ENCODE assay signal across 7 cellular contexts in the genomic region with DNA sequence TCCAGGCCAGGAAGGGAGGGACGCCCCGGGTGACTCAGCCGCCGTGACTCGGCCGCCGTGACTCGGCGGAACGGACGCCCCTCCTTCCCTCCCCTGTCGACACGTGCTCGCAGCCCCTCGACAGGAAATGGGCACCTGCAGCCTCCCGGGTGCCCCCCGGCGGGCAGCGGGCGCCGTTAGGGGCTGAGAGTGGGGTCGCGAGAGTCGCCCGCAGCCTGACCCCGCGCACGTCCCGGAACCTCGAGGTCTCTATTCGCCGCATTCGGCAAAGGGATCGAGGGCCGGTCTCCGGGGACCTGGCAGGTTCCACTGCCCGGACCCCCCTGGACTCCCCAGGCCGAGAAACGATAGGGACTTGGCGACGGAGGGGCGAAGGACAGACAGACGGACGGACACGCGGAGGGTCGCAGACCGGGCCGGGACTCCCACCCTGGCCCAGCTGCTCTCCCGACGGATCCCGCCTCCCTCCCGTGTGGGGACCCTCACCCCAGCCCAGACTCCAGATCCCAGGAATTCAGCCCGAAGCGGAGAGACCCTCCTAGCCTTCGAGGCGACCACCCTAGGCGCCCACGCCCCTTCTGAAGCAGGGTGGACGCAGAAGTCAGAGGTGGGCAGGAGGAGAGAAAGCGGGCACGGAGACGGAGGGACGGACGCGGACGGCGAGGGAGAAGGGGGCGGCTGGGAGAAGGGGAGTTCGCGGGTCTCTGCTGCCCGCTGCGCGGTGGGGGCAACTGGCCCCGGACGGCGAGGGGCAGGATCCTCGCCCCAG. TPM values are rescaled to one million over a fixed set of nuclear protein-coding genes. Genes with fewer than 3 reads are reported as not detected.
DNase-seq lines count a peak whose midpoint lies in the region; ATAC-seq, FAIRE-seq and TF ChIP-seq lines count a peak whose summit lies in the region.

No MANE protein-coding gene starts in this region.

- no peak for TF ChIP-seq POLR2A in GM12878 (IDR thresholded peaks at IDR 0.05; ENCODE audit: low read depth, low read length)
- no peak for TF ChIP-seq POLR2A in GM18505 (IDR thresholded peaks at IDR 0.05; ENCODE audit: borderline replicate concordance, extremely low read depth, insufficient read depth, insufficient read length)

- no peaks in the 10 kb centered on the region; a peak in 1 of 4 replicates for H3K27me3 ChIP-seq in GM12878 (replicated peaks in 1 of 2; ENCODE audit: control insufficient read depth in 2 of 2, insufficient read depth in 2 of 2, low read length in 1 of 2)

- TF ChIP-seq RAD21 in GM12878 (IDR thresholded peaks at IDR 0.05; ENCODE audit: insufficient read depth, low read depth, low read length) = no peak

- TF ChIP-seq EP300 in GM12878 (IDR thresholded peaks at IDR 0.05; ENCODE audit: borderline replicate concordance in 1 of 2, control insufficient read depth in 1 of 2, low read depth in 2 of 2, low read length in 2 of 2) = no peak

- H3K4me1 Mint-ChIP-seq in HFFc6 (ENCODE audit: low read depth) = peaks cover 68% of the 10 kb centered on the region

- H3K4me1 ChIP-seq in GM12878 (ENCODE audit: control insufficient read depth, insufficient read depth, low read length) = 0 out of 2 replicates have a peak, but pooled peaks cover 6% of the 10 kb centered on the region

- SMC1A ChIA-PET in GM12878 (lab: Charles Lee; ENCODE audit: uncharacterized antibody, unreplicated experiment) = interaction anchor here (0.9 to 5.6 kb wide), 3 partner anchors 11 to 15 kb away, joined by 3 to 47 read pairs (median 4); a partner anchor contains a TSS

- H3K9ac ChIP-seq in GM12878 (ENCODE audit: control insufficient read depth, insufficient read depth, low read length) = peak overlapping the region; percentile 3

- H4K20me1 ChIP-seq in GM12878 (ENCODE audit: control insufficient read depth, insufficient read depth) = no peaks in the 10 kb centered on the region

- no peak for FAIRE-seq in GM12878 (lab: Jason Lieb, UNC)

- CTCF ChIA-PET in GM12878 (lab: Yijun Ruan, JAX) = interaction anchor here (0.6 to 6.5 kb wide), 5 partner anchors 10 to 88 kb away, joined by 3 to 67 read pairs (median 7); a partner anchor contains a TSS

- H3K79me2 ChIP-seq in GM12878 (ENCODE audit: control insufficient read depth, insufficient read depth, low read length) = peaks cover 9% of the 10 kb centered on the region

- intact Hi-C loops in GM12878 (cut with micrococcal nuclease; ENCODE audit: unreplicated experiment) = loop anchor here (10.0 kb wide), 1 partner anchor 235 kb away; no protein-coding TSS in a partner anchor

- WGBS in GM12878 (ENCODE audit: insufficient coverage, insufficient replicate concordance, low lambda C conversion rate, missing lambda C conversion rate) = 2% methylated on average over 73 of the region's 78 CpGs

- BruUV-seq in GM12878 (replicated peaks; lab: Mats Ljungman, UMichigan) = no TSS peak

- peak overlapping the region; percentile 9; the same call in 1 of the 2 replicates for H3K27ac ChIP-seq in GM12878 (ENCODE audit: control insufficient read depth, insufficient read depth)

- no peaks in the 10 kb centered on the region for H3K9me3 ChIP-seq in GM12878 (replicated peaks; ENCODE audit: control insufficient read depth, insufficient read depth, low read length)

- TF ChIP-seq CTCF in HFFc6 (IDR thresholded peaks at IDR 0.05) (peak; percentile 33; the same call in 1 of the 2 replicates), GM12878 (IDR thresholded peaks at IDR 0.05 in 2 of 3, conservative IDR thresholded peaks at IDR 0.05 in 1 of 3; ENCODE audit: control insufficient read depth in 2 of 3, extremely low read depth in 1 of 3, insufficient read depth in 1 of 3, low read depth in 3 of 3, low read length in 3 of 3) (peak in 1 of 3 experiments; percentile 8; a peak in 1 of 6 replicates)

- POLR2A ChIA-PET in GM12878 (lab: Charles Lee) = interaction anchor here (1.2 to 4.9 kb wide), 5 partner anchors 8 to 63 kb away, joined by 6 to 67 read pairs (median 15); a partner anchor contains a TSS

- in situ Hi-C loops in GM12878 (cut with MboI) = no loop called here

- H3K27me3 Mint-ChIP-seq in HFFc6 (ENCODE audit: insufficient read depth) = peaks cover 47% of the 10 kb centered on the region

- H3K4me2 ChIP-seq in GM12878 (ENCODE audit: control insufficient read depth, insufficient read depth) = peak overlapping the region; percentile 86

- peak overlapping the region; percentile 95 for H3K27ac Mint-ChIP-seq in HFFc6

- peak overlapping the region; percentile 84 for H3K4me3 ChIP-seq in GM12878

- peaks cover 12% of the 10 kb centered on the region for H3K9me3 Mint-ChIP-seq in HFFc6

- DNase-seq in HFFc6 = peak; percentile 77
- DNase-seq in T-helper 22 cell (ENCODE audit: low read depth) = peak; percentile 44
- no peak for DNase-seq in GM12878 (ENCODE audit: low read depth, low spot score)
- DNase-seq in islet precursor cell = peak; percentile 92
- peak; percentile 82 for DNase-seq in stimulated activated CD4-positive, alpha-beta T cell treated with anti-CD3 and anti-CD28 coated beads, Interleukin-1b, Interleukin-23, amount 100 ng/mL, for 48 hours
- DNase-seq in DMS79 (lab: John Stamatoyannopoulos, UW) = no peak

- peaks cover 40% of the 10 kb centered on the region for H3K36me3 Mint-ChIP-seq in HFFc6 (ENCODE audit: low read depth)

- RAD21 ChIA-PET in GM12878 (lab: Charles Lee; ENCODE audit: unreplicated experiment) = interaction anchor here (0.8 to 1.8 kb wide), 4 partner anchors 10 to 119 kb away, joined by 3 to 20 read pairs (median 6); a partner anchor contains a TSS

- H2AFZ ChIP-seq in GM12878 (ENCODE audit: control insufficient read depth, low read depth, low read length) = peak overlapping the region; percentile 64

- ATAC-seq in GM12878 (peak; percentile 51), GM18505 (IDR thresholded peaks at IDR 0.05; ENCODE audit: unreplicated experiment) (no peak)

- H3K36me3 ChIP-seq in GM12878 (ENCODE audit: control insufficient read depth in 2 of 2, insufficient read depth in 2 of 2, low read length in 1 of 2) = no peaks in the 10 kb centered on the region

- peak overlapping the region; percentile 97 for H3K4me3 Mint-ChIP-seq in HFFc6

RNA-seq across cellular contexts. Expression of a gene that starts 0.6 kb away (rescaled TPM):
- total RNA-seq in HFFc6 (2021; fragmentation: NEBNext Ultra II Directional; extraction: Animal tissue kit (Norgen Biotek cat#: 25700)) = 100 to 1,000 TPM; 134 to 275 (median 234) TPM
- total RNA-seq in GM12878 (2013; cell fraction: nucleolus; rRNA removed) = 6.6 and 7.2 TPM in 2 replicates
- total RNA-seq in GM12878 (2014; rRNA removed) (2.1 TPM in 2 replicates), GM12878 (2014; rRNA removed; fragmentation: Illumina TruSeq; extraction: Trizol) (0.92 and 1.3 TPM in 2 replicates), GM12878 (2021) (3.8 and 4.3 TPM in 2 replicates)
- polyA plus RNA-seq in GM12878 (2011; ENCODE audit: low read depth) = 0.92 TPM
- polyA plus RNA-seq in GM12878 (2011; rRNA removed) (0.76 and 1.3 TPM in 2 replicates), GM12878 (2014; fragmentation: Illumina TruSeq; extraction: Trizol) (2.4 and 2.8 TPM in 2 replicates), GM12878 (2014; fragmentation: Nextera tagmentation; extraction: Ambion mirVana) (under 1 TPM; 0.82 to 0.90 TPM), GM12878 (2014; rRNA removed) (2.0 and 2.4 TPM in 2 replicates), GM12878 (2016; fragmentation: Nextera tagmentation; extraction: Ambion mirVana) (1 to 10 TPM; 5.0 to 5.4 TPM)
- 1.7 and 1.9 TPM in 2 replicates for polyA plus RNA-seq in GM12878 (2011; cell fraction: cytosol; rRNA removed)
- polyA plus RNA-seq in GM12878 (2011; cell fraction: nucleus; rRNA removed) = 2.2 and 5.0 TPM in 2 replicates
- 1.9 TPM in 2 replicates for polyA plus RNA-seq in GM12878 (2012)
- 0.82 and 1.9 TPM in 2 replicates for polyA minus RNA-seq in GM12878 (2011; rRNA and poly(A)+ RNA removed)
- 1.4 and 1.9 TPM in 2 replicates for polyA minus RNA-seq in GM12878 (2011; cell fraction: cytosol; rRNA and poly(A)+ RNA removed)
- 1.8 and 3.2 TPM in 2 replicates for polyA minus RNA-seq in GM12878 (2011; cell fraction: nucleus; rRNA and poly(A)+ RNA removed)

RNA-seq across cellular contexts. Expression of a gene that starts 9.1 kb away (rescaled TPM):
- total RNA-seq in HFFc6 (2021; fragmentation: NEBNext Ultra II Directional; extraction: Animal tissue kit (Norgen Biotek cat#: 25700)) = 100 to 1,000 TPM in 2 of 6 experiments, 10 to 100 TPM in 4; 78.9 to 112 (median 87.7) TPM
- 9.8 and 11.5 TPM in 2 replicates for total RNA-seq in GM12878 (2013; cell fraction: nucleolus; rRNA removed)
- total RNA-seq in GM12878 (2014; rRNA removed) (93.5 and 114 TPM in 2 replicates), GM12878 (2014; rRNA removed; fragmentation: Illumina TruSeq; extraction: Trizol) (2.1 and 2.9 TPM in 2 replicates), GM12878 (2021) (92.0 and 92.1 TPM in 2 replicates)
- polyA plus RNA-seq in GM12878 (2011; ENCODE audit: low read depth) = 6.0 TPM
- polyA plus RNA-seq in GM12878 (2011; rRNA removed) (2.0 and 7.0 TPM in 2 replicates), GM12878 (2014; fragmentation: Illumina TruSeq; extraction: Trizol) (0.32 TPM in 1 of 2 replicates, not detected in the other), GM12878 (2014; fragmentation: Nextera tagmentation; extraction: Ambion mirVana) (1 to 10 TPM in 1 of 2 experiments, under 1 TPM in 1; 0.35 to 1.1 TPM), GM12878 (2014; rRNA removed) (94.2 and 119 TPM in 2 replicates), GM12878 (2016; fragmentation: Nextera tagmentation; extraction: Ambion mirVana) (100 to 1,000 TPM in 1 of 2 experiments, 10 to 100 TPM in 1; 94.6 to 114 TPM)
- 20.5 and 47.6 TPM in 2 replicates for polyA plus RNA-seq in GM12878 (2011; cell fraction: cytosol; rRNA removed)
- polyA plus RNA-seq in GM12878 (2011; cell fraction: nucleus; rRNA removed) = 12.2 and 21.5 TPM in 2 replicates
- 36.7 and 39.0 TPM in 2 replicates for polyA plus RNA-seq in GM12878 (2012)
- 0.37 and 0.88 TPM in 2 replicates for polyA minus RNA-seq in GM12878 (2011; rRNA and poly(A)+ RNA removed)
- 12.9 and 16.2 TPM in 2 replicates for polyA minus RNA-seq in GM12878 (2011; cell fraction: cytosol; rRNA and poly(A)+ RNA removed)
- 7.0 and 11.8 TPM in 2 replicates for polyA minus RNA-seq in GM12878 (2011; cell fraction: nucleus; rRNA and poly(A)+ RNA removed)

RNA-seq across cellular contexts. Expression of a gene that starts 11.3 kb away (rescaled TPM):
- total RNA-seq in HFFc6 (2021; fragmentation: NEBNext Ultra II Directional; extraction: Animal tissue kit (Norgen Biotek cat#: 25700)) = 100 to 1,000 TPM; 117 to 145 (median 135) TPM
- total RNA-seq in GM12878 (2013; cell fraction: nucleolus; rRNA removed) = 49.9 and 50.2 TPM in 2 replicates
- total RNA-seq in GM12878 (2014; rRNA removed) (144 and 155 TPM in 2 replicates), GM12878 (2014; rRNA removed; fragmentation: Illumina TruSeq; extraction: Trizol) (78.4 and 82.8 TPM in 2 replicates), GM12878 (2021) (100.0 and 103 TPM in 2 replicates)
- polyA plus RNA-seq in GM12878 (2011; ENCODE audit: low read depth) = 49.6 TPM
- polyA plus RNA-seq in GM12878 (2011; rRNA removed) (79.6 and 89.1 TPM in 2 replicates), GM12878 (2014; fragmentation: Illumina TruSeq; extraction: Trizol) (59.8 and 78.7 TPM in 2 replicates), GM12878 (2014; fragmentation: Nextera tagmentation; extraction: Ambion mirVana) (10 to 100 TPM; 65.1 to 80.7 TPM), GM12878 (2014; rRNA removed) (169 and 197 TPM in 2 replicates), GM12878 (2016; fragmentation: Nextera tagmentation; extraction: Ambion mirVana) (100 to 1,000 TPM; 176 to 182 TPM)
- polyA plus RNA-seq in GM12878 (2011; cell fraction: cytosol; rRNA removed) = 118 and 169 TPM in 2 replicates
- 160 and 164 TPM in 2 replicates for polyA plus RNA-seq in GM12878 (2011; cell fraction: nucleus; rRNA removed)
- polyA plus RNA-seq in GM12878 (2012) = 79.5 and 80.5 TPM in 2 replicates
- 72.7 and 118 TPM in 2 replicates for polyA minus RNA-seq in GM12878 (2011; rRNA and poly(A)+ RNA removed)
- 53.2 and 62.5 TPM in 2 replicates for polyA minus RNA-seq in GM12878 (2011; cell fraction: cytosol; rRNA and poly(A)+ RNA removed)
- polyA minus RNA-seq in GM12878 (2011; cell fraction: nucleus; rRNA and poly(A)+ RNA removed) = 58.6 and 92.6 TPM in 2 replicates

RNA-seq across cellular contexts. Expression of a gene that starts 19.3 kb away (rescaled TPM):
- total RNA-seq in HFFc6 (2021; fragmentation: NEBNext Ultra II Directional; extraction: Animal tissue kit (Norgen Biotek cat#: 25700)) = 10 to 100 TPM; 79.0 to 94.6 (median 85.0) TPM
- total RNA-seq in GM12878 (2013; cell fraction: nucleolus; rRNA removed) = 13.7 and 16.7 TPM in 2 replicates
- 7.3 and 7.8 TPM in 2 replicates for total RNA-seq in GM12878 (2014; rRNA removed)
- total RNA-seq in GM12878 (2014; rRNA removed; fragmentation: Illumina TruSeq; extraction: Trizol) = 8.6 and 8.8 TPM in 2 replicates
- 25.4 and 27.7 TPM in 2 replicates for total RNA-seq in GM12878 (2021)
- 8.6 TPM for polyA plus RNA-seq in GM12878 (2011; ENCODE audit: low read depth)
- polyA plus RNA-seq in GM12878 (2011; rRNA removed) = 7.1 and 17.2 TPM in 2 replicates
- 39.2 and 40.1 TPM in 2 replicates for polyA plus RNA-seq in GM12878 (2011; cell fraction: cytosol; rRNA removed)
- 37.0 and 43.2 TPM in 2 replicates for polyA plus RNA-seq in GM12878 (2011; cell fraction: nucleus; rRNA removed)
- 24.7 and 28.5 TPM in 2 replicates for polyA plus RNA-seq in GM12878 (2012)
- polyA plus RNA-seq in GM12878 (2014; fragmentation: Illumina TruSeq; extraction: Trizol) = 10.9 and 17.2 TPM in 2 replicates
- 1 to 10 TPM; 3.0 to 7.0 TPM for polyA plus RNA-seq in GM12878 (2014; fragmentation: Nextera tagmentation; extraction: Ambion mirVana)
- 24.1 and 24.5 TPM in 2 replicates for polyA plus RNA-seq in GM12878 (2014; rRNA removed)
- polyA plus RNA-seq in GM12878 (2016; fragmentation: Nextera tagmentation; extraction: Ambion mirVana) = 10 to 100 TPM; 16.2 to 24.4 TPM
- 12.4 and 29.6 TPM in 2 replicates for polyA minus RNA-seq in GM12878 (2011; rRNA and poly(A)+ RNA removed)
- polyA minus RNA-seq in GM12878 (2011; cell fraction: cytosol; rRNA and poly(A)+ RNA removed) = 15.5 and 16.8 TPM in 2 replicates
- polyA minus RNA-seq in GM12878 (2011; cell fraction: nucleus; rRNA and poly(A)+ RNA removed) = 18.4 and 24.0 TPM in 2 replicates

RNA-seq across cellular contexts. Expression of a gene that starts 19.7 kb away (rescaled TPM):
- 100 to 1,000 TPM; 362 to 687 (median 615) TPM for total RNA-seq in HFFc6 (2021; fragmentation: NEBNext Ultra II Directional; extraction: Animal tissue kit (Norgen Biotek cat#: 25700))
- total RNA-seq in GM12878 (2013; cell fraction: nucleolus; rRNA removed) = 9.5 and 14.0 TPM in 2 replicates
- total RNA-seq in GM12878 (2014; rRNA removed) = 110 and 126 TPM in 2 replicates
- 116 and 118 TPM in 2 replicates for total RNA-seq in GM12878 (2014; rRNA removed; fragmentation: Illumina TruSeq; extraction: Trizol)
- total RNA-seq in GM12878 (2021) = 122 and 124 TPM in 2 replicates
- polyA plus RNA-seq in GM12878 (2011; ENCODE audit: low read depth) = 47.0 TPM
- polyA plus RNA-seq in GM12878 (2011; rRNA removed) = 64.9 and 74.2 TPM in 2 replicates
- 72.8 and 109 TPM in 2 replicates for polyA plus RNA-seq in GM12878 (2011; cell fraction: cytosol; rRNA removed)
- polyA plus RNA-seq in GM12878 (2011; cell fraction: nucleus; rRNA removed) = 72.3 and 85.4 TPM in 2 replicates
- 96.6 and 132 TPM in 2 replicates for polyA plus RNA-seq in GM12878 (2012)
- 18.2 and 98.6 TPM in 2 replicates for polyA plus RNA-seq in GM12878 (2014; fragmentation: Illumina TruSeq; extraction: Trizol)
- polyA plus RNA-seq in GM12878 (2014; fragmentation: Nextera tagmentation; extraction: Ambion mirVana) = 10 to 100 TPM in 1 of 2 experiments, 1 to 10 TPM in 1; 9.4 to 35.8 TPM
- 154 and 162 TPM in 2 replicates for polyA plus RNA-seq in GM12878 (2014; rRNA removed)
- polyA plus RNA-seq in GM12878 (2016; fragmentation: Nextera tagmentation; extraction: Ambion mirVana) = 100 to 1,000 TPM; 162 to 163 TPM
- 7.9 and 18.1 TPM in 2 replicates for polyA minus RNA-seq in GM12878 (2011; rRNA and poly(A)+ RNA removed)
- polyA minus RNA-seq in GM12878 (2011; cell fraction: cytosol; rRNA and poly(A)+ RNA removed) = 18.2 and 19.9 TPM in 2 replicates
- polyA minus RNA-seq in GM12878 (2011; cell fraction: nucleus; rRNA and poly(A)+ RNA removed) = 6.8 and 9.0 TPM in 2 replicates

Comparison
In these comparisons a context has a peak if more than half of its experiments do, and no peak if none do; other contexts are left out.
1. DNase-seq: peak in HFFc6 (single experiment), T-helper 22 cell (single experiment), islet precursor cell (single experiment) and stimulated activated CD4-positive, alpha-beta T cell treated with anti-CD3 and anti-CD28 coated beads, Interleukin-1b, Interleukin-23, amount 100 ng/mL, for 48 hours (single experiment); none in GM12878 (single experiment) and DMS79 (single experiment).
2. RNA of a gene that starts 0.6 kb away (total RNA-seq): 134 to 275 TPM in HFFc6; 0.92 to 7.2 TPM in GM12878; every median in the first group is over 10 times any median in the second.